Comparison of ENCODE assay signal across 8 cellular contexts in the genomic region with DNA sequence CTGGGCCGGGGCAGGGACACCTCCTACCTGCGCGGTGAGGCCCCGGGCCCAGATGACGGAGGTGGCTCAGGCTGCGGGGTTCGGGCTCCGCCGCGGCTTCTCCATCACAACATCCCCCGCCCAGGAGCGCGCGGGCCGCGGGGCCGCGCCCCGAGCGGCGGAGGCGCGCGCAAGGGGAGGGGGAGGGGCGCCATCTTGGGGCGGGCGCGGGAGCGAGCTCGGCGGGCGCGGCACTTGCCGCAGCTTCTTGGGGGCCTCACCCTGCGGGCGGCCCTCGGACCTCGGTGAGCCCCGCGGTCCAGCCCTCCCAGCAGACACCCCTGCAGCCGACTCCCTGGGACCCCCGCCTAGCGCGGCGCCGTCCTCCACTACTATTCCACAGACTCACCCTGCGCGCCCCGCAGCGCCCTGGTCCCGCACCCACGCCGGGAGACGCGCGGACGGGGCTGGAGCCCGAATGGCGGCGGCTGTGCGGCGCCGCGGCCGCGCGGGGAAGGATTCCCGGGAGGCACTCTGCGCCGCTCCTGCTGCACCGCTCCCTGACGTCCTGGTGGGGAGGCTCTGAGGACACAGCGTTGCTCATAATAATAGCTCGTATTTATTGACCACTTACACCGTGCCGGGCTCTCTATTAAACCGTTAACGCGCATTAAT. TPM values are rescaled to one million over a fixed set of nuclear protein-coding genes. Genes with fewer than 3 reads are reported as not detected.
DNase-seq lines count a peak whose midpoint lies in the region; ATAC-seq, FAIRE-seq and TF ChIP-seq lines count a peak whose summit lies in the region.

APBB1 (minus strand) TSS at position 137 of the 654 bp plus-strand sequence. CDS start 7,747 bp downstream, outside the sequence.

- H3K4me3 ChIP-seq in keratinocyte (ENCODE audit: control insufficient read depth in 2 of 3, extremely low read depth in 1 of 3, insufficient read depth in 2 of 3, low read depth in 1 of 3, low read length in 3 of 3): peak within 1 kb of the TSS; percentile 56 to 74 (median 68)

- H3K79me2 ChIP-seq in keratinocyte (ENCODE audit: control insufficient read depth, insufficient read depth, low read length): no peaks in the 10 kb centered on the region

- no peaks in the 10 kb centered on the region for H3K9me3 ChIP-seq in keratinocyte (ENCODE audit: control insufficient read depth, low read depth, low read length)

- H3K27me3 Mint-ChIP-seq in CD14-positive monocyte (ENCODE audit: low read depth in 3 of 3): peaks cover 30 to 42% (median 40%) of the 10 kb centered on the region in 3 donors
- H3K27me3 Mint-ChIP-seq in central memory CD8-positive, alpha-beta T cell: peaks cover 32% of the 10 kb centered on the region

- peaks cover 5% of the 10 kb centered on the region for H3K4me1 Mint-ChIP-seq in CD14-positive monocyte
- peaks cover 5% of the 10 kb centered on the region for H3K4me1 Mint-ChIP-seq in central memory CD8-positive, alpha-beta T cell

- no peaks in the 10 kb centered on the region for H3K36me3 ChIP-seq in keratinocyte (ENCODE audit: control insufficient read depth in 2 of 2, extremely low read depth in 1 of 2, insufficient read depth in 2 of 2, low read length in 2 of 2)

- no peak within 1 kb of the TSS for H3K27ac ChIP-seq in keratinocyte (ENCODE audit: control insufficient read depth, insufficient read depth, low read length)

- H3K4me3 Mint-ChIP-seq in CD14-positive monocyte: peak within 1 kb of the TSS; percentile 74 to 84
- H3K4me3 Mint-ChIP-seq in central memory CD8-positive, alpha-beta T cell: no peak within 1 kb of the TSS

- H3K9ac ChIP-seq in keratinocyte (ENCODE audit: control insufficient read depth, extremely low read depth, insufficient read depth, low read length): peak within 1 kb of the TSS; percentile 56

- no peak for DNase-seq in CD14-positive monocyte (ENCODE audit: low spot score)
- DNase-seq in NCI-H1092 (lab: John Stamatoyannopoulos, UW): peak; percentile 61
- DNase-seq in activated CD4-positive, alpha-beta T cell treated with anti-CD3 and anti-CD28 coated beads for 1 hour: peak; percentile 64
- peak; percentile 51 to 57 for DNase-seq in central memory CD8-positive, alpha-beta T cell (ENCODE audit: low spot score in 2 of 2)
- no peak for DNase-seq in keratinocyte (ENCODE audit: low read depth, low spot score)
- DNase-seq in stimulated activated CD4-positive, alpha-beta T cell treated with anti-CD3 and anti-CD28 coated beads, Interleukin-12 subunit alpha, Interleukin-12 subunit beta, amount 100 ng/mL, for 24 hours (ENCODE audit: low read depth in 2 of 2): peak; percentile 46 to 61
- no peak for DNase-seq in kidney glomerular epithelial cell (lab: John Stamatoyannopoulos, UW)

- peaks cover 0 to 4% (median 0%) of the 10 kb centered on the region in 7 donors for H3K9me3 Mint-ChIP-seq in CD14-positive monocyte
- no peaks in the 10 kb centered on the region for H3K9me3 Mint-ChIP-seq in central memory CD8-positive, alpha-beta T cell

- H3K4me2 ChIP-seq in keratinocyte (ENCODE audit: control insufficient read depth, extremely low read depth, insufficient read depth, low read depth, low read length): peak within 1 kb of the TSS; percentile 90

- TF ChIP-seq CTCF in CD14-positive monocyte (IDR thresholded peaks at IDR 0.05) (no peak), keratinocyte (optimal IDR thresholded peaks at IDR 0.05 in 1 of 3, IDR thresholded peaks at IDR 0.05 in 1 of 3, conservative IDR thresholded peaks at IDR 0.05 in 1 of 3; ENCODE audit: extremely low read depth in 1 of 3, insufficient read depth in 2 of 3, low read length in 3 of 3) (peak in 1 of 3 experiments; percentile 34)

- dilution Hi-C loops in keratinocyte (cut with MboI; ENCODE audit: extremely low pct_ligation_motif_present, low sequenced_read_pairs): no loop called here

- peaks cover 16% of the 10 kb centered on the region for H3K27me3 ChIP-seq in keratinocyte (ENCODE audit: control insufficient read depth, extremely low read depth, insufficient read depth, low read length)

- intact Hi-C loops in CD14-positive monocyte (cut with micrococcal nuclease): no loop called here

- ATAC-seq in GM21360 (IDR thresholded peaks at IDR 0.05; ENCODE audit: unreplicated experiment): peak; percentile 69
- peak; percentile 79 for ATAC-seq in central memory CD8-positive, alpha-beta T cell (replicated peaks; ENCODE audit: extremely low read depth, poor library complexity, severe bottlenecking)

- peaks cover 0 to 5% of the 10 kb centered on the region in 2 donors for H3K36me3 Mint-ChIP-seq in CD14-positive monocyte
- H3K36me3 Mint-ChIP-seq in central memory CD8-positive, alpha-beta T cell (ENCODE audit: insufficient read depth): no peaks in the 10 kb centered on the region

- H4K20me1 ChIP-seq in keratinocyte (ENCODE audit: control insufficient read depth, extremely low read depth, insufficient read depth, low read length): no peaks in the 10 kb centered on the region

- peaks cover 7% of the 10 kb centered on the region for H3K4me1 ChIP-seq in keratinocyte (ENCODE audit: control insufficient read depth, extremely low read depth, insufficient read depth, low read length)

- peak within 1 kb of the TSS; percentile 75 for H2AFZ ChIP-seq in keratinocyte (ENCODE audit: control insufficient read depth, low read length)

- FAIRE-seq in keratinocyte (lab: Jason Lieb, UNC): no peak

- peak within 1 kb of the TSS in 2 of 7 donors; percentile 3 to 48 for H3K27ac Mint-ChIP-seq in CD14-positive monocyte
- peak within 1 kb of the TSS; percentile 39 for H3K27ac Mint-ChIP-seq in central memory CD8-positive, alpha-beta T cell (ENCODE audit: low read depth)

- H3K9me1 ChIP-seq in keratinocyte (ENCODE audit: control insufficient read depth, extremely low read depth, insufficient read depth, low read length): no peaks in the 10 kb centered on the region

RNA-seq across cellular contexts. Expression of gene APBB1, which starts in this region (rescaled TPM):
- polyA plus RNA-seq in CD14-positive monocyte (1 to 10 TPM in 1 of 2 donors, under 1 TPM in 1; 0.85 to 2.5 TPM), keratinocyte (3.7 to 7.4 TPM (median 5.0 TPM) in 3 replicates)
- polyA plus RNA-seq in keratinocyte (2011; ENCODE audit: low read depth): 0.75 TPM
- 4.7 and 7.0 TPM in 2 replicates for polyA plus RNA-seq in keratinocyte (2011; cell fraction: cytosol; rRNA removed)
- 5.7 and 8.0 TPM in 2 replicates for polyA plus RNA-seq in keratinocyte (2011; cell fraction: nucleus; rRNA removed)
- polyA plus RNA-seq in keratinocyte (2012; ENCODE audit: low replicate concordance): 1.2 and 7.0 TPM in 2 replicates
- 6.0 to 12.8 TPM (median 9.2 TPM) in 3 replicates for polyA minus RNA-seq in keratinocyte
- polyA minus RNA-seq in keratinocyte (2011; cell fraction: cytosol; rRNA and poly(A)+ RNA removed): 7.1 TPM
- 3.7 and 4.6 TPM in 2 replicates for polyA minus RNA-seq in keratinocyte (2011; cell fraction: nucleus; rRNA and poly(A)+ RNA removed)

Comparison
In these comparisons a context has a peak if more than half of its experiments do, and no peak if none do; other contexts are left out.
1. DNase-seq: peak in NCI-H1092 (single experiment), activated CD4-positive, alpha-beta T cell treated with anti-CD3 and anti-CD28 coated beads for 1 hour (single experiment), central memory CD8-positive, alpha-beta T cell (2 of 2) and stimulated activated CD4-positive, alpha-beta T cell treated with anti-CD3 and anti-CD28 coated beads, Interleukin-12 subunit alpha, Interleukin-12 subunit beta, amount 100 ng/mL, for 24 hours (2 of 2); none in CD14-positive monocyte (single experiment), keratinocyte (single experiment) and kidney glomerular epithelial cell (single experiment).